ENCODE assay signal across 1 cellular context in the genomic region with DNA sequence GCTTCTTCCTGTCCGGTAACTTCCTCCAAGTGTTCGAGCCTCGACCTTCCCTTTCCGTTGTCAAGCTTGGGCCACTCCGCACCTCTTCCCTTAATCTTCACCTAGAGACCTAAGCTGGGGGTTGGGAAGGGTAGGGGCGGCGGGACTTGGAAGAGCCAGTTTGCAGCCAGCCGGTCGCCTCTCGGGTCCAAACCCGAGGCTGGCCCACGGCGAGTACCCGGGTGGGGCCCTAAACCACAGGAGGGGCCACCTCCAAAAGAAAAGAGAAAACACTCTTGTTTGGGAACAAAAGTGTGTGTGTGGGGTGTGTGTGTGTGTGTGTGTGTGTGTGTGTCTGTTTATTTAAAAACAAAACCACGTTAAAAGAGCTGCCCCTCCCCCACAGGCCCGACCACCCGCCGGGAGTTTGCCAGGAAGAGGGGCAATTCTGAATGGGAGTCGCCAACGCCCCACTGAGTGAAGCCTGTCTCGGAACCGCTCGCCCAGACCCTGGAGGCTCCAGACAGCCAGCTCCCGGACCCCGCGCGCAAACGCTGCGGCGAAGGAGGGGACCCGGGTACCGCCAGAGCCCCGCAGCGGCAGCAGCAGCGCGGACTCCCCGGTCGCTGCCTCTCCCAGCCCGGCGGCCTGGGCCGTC.
A peak's percentile ranks its signal among the peaks of the same experiment; 100 is the strongest.
TF ChIP-seq lines count a peak whose summit lies in the region.

No MANE protein-coding gene starts in this region.

TF ChIP-seq in HepG2, 621 proteins besides CTCF, POLR2A, EP300 and RAD21 (continues in another document):
- 0 out of 2 replicates have a peak, but pooled peaks have one; percentile 10 for TF ChIP-seq ZNF567 (CRISPR knock-in tag; IDR thresholded peaks at IDR 0.05; ENCODE audit: borderline replicate concordance)
- TF ChIP-seq HNF4G (IDR thresholded peaks at IDR 0.05; ENCODE audit: borderline replicate concordance, low read depth, low read length) = no peak
- TF ChIP-seq HNF4G (CRISPR knock-in tag; IDR thresholded peaks at IDR 0.05; ENCODE audit: borderline replicate concordance, low read depth) = no peak
- no peak for TF ChIP-seq ZNF562 (CRISPR knock-in tag; IDR thresholded peaks at IDR 0.05; ENCODE audit: borderline replicate concordance)
- TF ChIP-seq, protein P1, sequence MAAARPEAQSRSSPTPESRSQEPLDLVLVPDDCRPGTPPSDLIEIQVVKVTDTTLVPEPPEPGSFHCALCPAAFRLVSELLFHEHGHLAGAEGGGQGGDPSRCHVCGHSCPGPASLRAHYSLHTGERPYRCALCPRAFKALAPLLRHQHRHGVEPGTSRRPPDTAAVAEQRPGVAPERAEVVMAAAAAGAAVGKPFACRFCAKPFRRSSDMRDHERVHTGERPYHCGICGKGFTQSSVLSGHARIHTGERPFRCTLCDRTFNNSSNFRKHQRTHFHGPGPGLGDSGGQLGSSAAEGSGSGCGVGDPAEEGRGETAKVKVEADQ (CRISPR knock-in tag; IDR thresholded peaks at IDR 0.05; ENCODE audit: borderline replicate concordance) = no peak; the same call in 1 of the 2 replicates
- TF ChIP-seq MTF1 (CRISPR knock-in tag; IDR thresholded peaks at IDR 0.05) = no peak
- no peak for TF ChIP-seq SAP130 (CRISPR knock-in tag; IDR thresholded peaks at IDR 0.05; ENCODE audit: low read depth)
- peak; percentile 0; the same call in 1 of the 2 replicates for TF ChIP-seq ZNF431 (CRISPR knock-in tag; IDR thresholded peaks at IDR 0.05; ENCODE audit: borderline replicate concordance, low read depth)
- no peak for TF ChIP-seq NFKB2 (CRISPR knock-in tag; IDR thresholded peaks at IDR 0.05; ENCODE audit: borderline replicate concordance)
- no peak for TF ChIP-seq GZF1 (CRISPR knock-in tag; IDR thresholded peaks at IDR 0.05)
- TF ChIP-seq HOXA7 (CRISPR knock-in tag; IDR thresholded peaks at IDR 0.05) = no peak
- TF ChIP-seq MED8 (CRISPR knock-in tag; IDR thresholded peaks at IDR 0.05; ENCODE audit: insufficient replicate concordance) = no peak
- peak; percentile 93 for TF ChIP-seq ZNF563 (CRISPR knock-in tag; IDR thresholded peaks at IDR 0.05)
- 0 out of 2 replicates have a peak, but pooled peaks have one; percentile 19 for TF ChIP-seq ZNF44 (CRISPR knock-in tag; IDR thresholded peaks at IDR 0.05)
- no peak for TF ChIP-seq HHEX (CRISPR knock-in tag; IDR thresholded peaks at IDR 0.05)
- no peak for TF ChIP-seq EHMT2 (IDR thresholded peaks at IDR 0.05; ENCODE audit: borderline replicate concordance, low read depth, low read length)
- TF ChIP-seq HNRNPH1 (optimal IDR thresholded peaks at IDR 0.05; ENCODE audit: low read depth, low read length) = no peak
- TF ChIP-seq, protein P2, sequence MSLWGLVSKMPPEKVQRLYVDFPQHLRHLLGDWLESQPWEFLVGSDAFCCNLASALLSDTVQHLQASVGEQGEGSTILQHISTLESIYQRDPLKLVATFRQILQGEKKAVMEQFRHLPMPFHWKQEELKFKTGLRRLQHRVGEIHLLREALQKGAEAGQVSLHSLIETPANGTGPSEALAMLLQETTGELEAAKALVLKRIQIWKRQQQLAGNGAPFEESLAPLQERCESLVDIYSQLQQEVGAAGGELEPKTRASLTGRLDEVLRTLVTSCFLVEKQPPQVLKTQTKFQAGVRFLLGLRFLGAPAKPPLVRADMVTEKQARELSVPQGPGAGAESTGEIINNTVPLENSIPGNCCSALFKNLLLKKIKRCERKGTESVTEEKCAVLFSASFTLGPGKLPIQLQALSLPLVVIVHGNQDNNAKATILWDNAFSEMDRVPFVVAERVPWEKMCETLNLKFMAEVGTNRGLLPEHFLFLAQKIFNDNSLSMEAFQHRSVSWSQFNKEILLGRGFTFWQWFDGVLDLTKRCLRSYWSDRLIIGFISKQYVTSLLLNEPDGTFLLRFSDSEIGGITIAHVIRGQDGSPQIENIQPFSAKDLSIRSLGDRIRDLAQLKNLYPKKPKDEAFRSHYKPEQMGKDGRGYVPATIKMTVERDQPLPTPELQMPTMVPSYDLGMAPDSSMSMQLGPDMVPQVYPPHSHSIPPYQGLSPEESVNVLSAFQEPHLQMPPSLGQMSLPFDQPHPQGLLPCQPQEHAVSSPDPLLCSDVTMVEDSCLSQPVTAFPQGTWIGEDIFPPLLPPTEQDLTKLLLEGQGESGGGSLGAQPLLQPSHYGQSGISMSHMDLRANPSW (CRISPR knock-in tag; IDR thresholded peaks at IDR 0.05; ENCODE audit: borderline replicate concordance) = no peak
- TF ChIP-seq TAF15 (IDR thresholded peaks at IDR 0.05; ENCODE audit: low read depth, low read length, poor library complexity, severe bottlenecking) = no peak
- no peak for TF ChIP-seq CC2D1A (CRISPR knock-in tag; IDR thresholded peaks at IDR 0.05)
- TF ChIP-seq, protein P3, sequence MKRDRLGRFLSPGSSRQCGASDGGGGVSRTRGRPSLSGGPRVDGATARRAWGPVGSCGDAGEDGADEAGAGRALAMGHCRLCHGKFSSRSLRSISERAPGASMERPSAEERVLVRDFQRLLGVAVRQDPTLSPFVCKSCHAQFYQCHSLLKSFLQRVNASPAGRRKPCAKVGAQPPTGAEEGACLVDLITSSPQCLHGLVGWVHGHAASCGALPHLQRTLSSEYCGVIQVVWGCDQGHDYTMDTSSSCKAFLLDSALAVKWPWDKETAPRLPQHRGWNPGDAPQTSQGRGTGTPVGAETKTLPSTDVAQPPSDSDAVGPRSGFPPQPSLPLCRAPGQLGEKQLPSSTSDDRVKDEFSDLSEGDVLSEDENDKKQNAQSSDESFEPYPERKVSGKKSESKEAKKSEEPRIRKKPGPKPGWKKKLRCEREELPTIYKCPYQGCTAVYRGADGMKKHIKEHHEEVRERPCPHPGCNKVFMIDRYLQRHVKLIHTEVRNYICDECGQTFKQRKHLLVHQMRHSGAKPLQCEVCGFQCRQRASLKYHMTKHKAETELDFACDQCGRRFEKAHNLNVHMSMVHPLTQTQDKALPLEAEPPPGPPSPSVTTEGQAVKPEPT (CRISPR knock-in tag; IDR thresholded peaks at IDR 0.05; ENCODE audit: low read depth) = no peak
- TF ChIP-seq FOXK1 (CRISPR knock-in tag; IDR thresholded peaks at IDR 0.05; ENCODE audit: borderline replicate concordance, low read depth) = no peak
- TF ChIP-seq, protein P4, sequence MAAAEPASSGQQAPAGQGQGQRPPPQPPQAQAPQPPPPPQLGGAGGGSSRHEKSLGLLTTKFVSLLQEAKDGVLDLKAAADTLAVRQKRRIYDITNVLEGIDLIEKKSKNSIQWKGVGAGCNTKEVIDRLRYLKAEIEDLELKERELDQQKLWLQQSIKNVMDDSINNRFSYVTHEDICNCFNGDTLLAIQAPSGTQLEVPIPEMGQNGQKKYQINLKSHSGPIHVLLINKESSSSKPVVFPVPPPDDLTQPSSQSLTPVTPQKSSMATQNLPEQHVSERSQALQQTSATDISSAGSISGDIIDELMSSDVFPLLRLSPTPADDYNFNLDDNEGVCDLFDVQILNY (CRISPR knock-in tag; conservative IDR thresholded peaks at IDR 0.05) = no peak
- TF ChIP-seq, protein P5, sequence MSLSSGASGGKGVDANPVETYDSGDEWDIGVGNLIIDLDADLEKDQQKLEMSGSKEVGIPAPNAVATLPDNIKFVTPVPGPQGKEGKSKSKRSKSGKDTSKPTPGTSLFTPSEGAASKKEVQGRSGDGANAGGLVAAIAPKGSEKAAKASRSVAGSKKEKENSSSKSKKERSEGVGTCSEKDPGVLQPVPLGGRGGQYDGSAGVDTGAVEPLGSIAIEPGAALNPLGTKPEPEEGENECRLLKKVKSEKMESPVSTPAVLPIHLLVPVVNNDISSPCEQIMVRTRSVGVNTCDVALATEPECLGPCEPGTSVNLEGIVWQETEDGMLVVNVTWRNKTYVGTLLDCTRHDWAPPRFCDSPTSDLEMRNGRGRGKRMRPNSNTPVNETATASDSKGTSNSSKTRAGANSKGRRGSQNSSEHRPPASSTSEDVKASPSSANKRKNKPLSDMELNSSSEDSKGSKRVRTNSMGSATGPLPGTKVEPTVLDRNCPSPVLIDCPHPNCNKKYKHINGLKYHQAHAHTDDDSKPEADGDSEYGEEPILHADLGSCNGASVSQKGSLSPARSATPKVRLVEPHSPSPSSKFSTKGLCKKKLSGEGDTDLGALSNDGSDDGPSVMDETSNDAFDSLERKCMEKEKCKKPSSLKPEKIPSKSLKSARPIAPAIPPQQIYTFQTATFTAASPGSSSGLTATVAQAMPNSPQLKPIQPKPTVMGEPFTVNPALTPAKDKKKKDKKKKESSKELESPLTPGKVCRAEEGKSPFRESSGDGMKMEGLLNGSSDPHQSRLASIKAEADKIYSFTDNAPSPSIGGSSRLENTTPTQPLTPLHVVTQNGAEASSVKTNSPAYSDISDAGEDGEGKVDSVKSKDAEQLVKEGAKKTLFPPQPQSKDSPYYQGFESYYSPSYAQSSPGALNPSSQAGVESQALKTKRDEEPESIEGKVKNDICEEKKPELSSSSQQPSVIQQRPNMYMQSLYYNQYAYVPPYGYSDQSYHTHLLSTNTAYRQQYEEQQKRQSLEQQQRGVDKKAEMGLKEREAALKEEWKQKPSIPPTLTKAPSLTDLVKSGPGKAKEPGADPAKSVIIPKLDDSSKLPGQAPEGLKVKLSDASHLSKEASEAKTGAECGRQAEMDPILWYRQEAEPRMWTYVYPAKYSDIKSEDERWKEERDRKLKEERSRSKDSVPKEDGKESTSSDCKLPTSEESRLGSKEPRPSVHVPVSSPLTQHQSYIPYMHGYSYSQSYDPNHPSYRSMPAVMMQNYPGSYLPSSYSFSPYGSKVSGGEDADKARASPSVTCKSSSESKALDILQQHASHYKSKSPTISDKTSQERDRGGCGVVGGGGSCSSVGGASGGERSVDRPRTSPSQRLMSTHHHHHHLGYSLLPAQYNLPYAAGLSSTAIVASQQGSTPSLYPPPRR (CRISPR knock-in tag; IDR thresholded peaks at IDR 0.05; ENCODE audit: borderline replicate concordance) = peak; percentile 51
- no peak for TF ChIP-seq FOXA3 (CRISPR knock-in tag; IDR thresholded peaks at IDR 0.05)
- TF ChIP-seq, protein P6, sequence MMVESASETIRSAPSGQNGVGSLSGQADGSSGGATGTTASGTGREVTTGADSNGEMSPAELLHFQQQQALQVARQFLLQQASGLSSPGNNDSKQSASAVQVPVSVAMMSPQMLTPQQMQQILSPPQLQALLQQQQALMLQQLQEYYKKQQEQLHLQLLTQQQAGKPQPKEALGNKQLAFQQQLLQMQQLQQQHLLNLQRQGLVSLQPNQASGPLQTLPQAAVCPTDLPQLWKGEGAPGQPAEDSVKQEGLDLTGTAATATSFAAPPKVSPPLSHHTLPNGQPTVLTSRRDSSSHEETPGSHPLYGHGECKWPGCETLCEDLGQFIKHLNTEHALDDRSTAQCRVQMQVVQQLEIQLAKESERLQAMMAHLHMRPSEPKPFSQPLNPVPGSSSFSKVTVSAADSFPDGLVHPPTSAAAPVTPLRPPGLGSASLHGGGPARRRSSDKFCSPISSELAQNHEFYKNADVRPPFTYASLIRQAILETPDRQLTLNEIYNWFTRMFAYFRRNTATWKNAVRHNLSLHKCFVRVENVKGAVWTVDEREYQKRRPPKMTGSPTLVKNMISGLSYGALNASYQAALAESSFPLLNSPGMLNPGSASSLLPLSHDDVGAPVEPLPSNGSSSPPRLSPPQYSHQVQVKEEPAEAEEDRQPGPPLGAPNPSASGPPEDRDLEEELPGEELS (CRISPR knock-in tag; IDR thresholded peaks at IDR 0.05) = no peak; the same call in 1 of the 2 replicates
- TF ChIP-seq, protein P7, sequence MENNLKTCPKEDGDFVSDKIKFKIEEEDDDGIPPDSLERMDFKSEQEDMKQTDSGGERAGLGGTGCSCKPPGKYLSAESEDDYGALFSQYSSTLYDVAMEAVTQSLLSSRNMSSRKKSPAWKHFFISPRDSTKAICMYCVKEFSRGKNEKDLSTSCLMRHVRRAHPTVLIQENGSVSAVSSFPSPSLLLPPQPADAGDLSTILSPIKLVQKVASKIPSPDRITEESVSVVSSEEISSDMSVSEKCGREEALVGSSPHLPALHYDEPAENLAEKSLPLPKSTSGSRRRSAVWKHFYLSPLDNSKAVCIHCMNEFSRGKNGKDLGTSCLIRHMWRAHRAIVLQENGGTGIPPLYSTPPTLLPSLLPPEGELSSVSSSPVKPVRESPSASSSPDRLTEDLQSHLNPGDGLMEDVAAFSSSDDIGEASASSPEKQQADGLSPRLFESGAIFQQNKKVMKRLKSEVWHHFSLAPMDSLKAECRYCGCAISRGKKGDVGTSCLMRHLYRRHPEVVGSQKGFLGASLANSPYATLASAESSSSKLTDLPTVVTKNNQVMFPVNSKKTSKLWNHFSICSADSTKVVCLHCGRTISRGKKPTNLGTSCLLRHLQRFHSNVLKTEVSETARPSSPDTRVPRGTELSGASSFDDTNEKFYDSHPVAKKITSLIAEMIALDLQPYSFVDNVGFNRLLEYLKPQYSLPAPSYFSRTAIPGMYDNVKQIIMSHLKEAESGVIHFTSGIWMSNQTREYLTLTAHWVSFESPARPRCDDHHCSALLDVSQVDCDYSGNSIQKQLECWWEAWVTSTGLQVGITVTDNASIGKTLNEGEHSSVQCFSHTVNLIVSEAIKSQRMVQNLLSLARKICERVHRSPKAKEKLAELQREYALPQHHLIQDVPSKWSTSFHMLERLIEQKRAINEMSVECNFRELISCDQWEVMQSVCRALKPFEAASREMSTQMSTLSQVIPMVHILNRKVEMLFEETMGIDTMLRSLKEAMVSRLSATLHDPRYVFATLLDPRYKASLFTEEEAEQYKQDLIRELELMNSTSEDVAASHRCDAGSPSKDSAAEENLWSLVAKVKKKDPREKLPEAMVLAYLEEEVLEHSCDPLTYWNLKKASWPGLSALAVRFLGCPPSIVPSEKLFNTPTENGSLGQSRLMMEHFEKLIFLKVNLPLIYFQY (CRISPR knock-in tag; IDR thresholded peaks at IDR 0.05; ENCODE audit: borderline replicate concordance) = no peak
- TF ChIP-seq ZNF17 (CRISPR knock-in tag; IDR thresholded peaks at IDR 0.05) = no peak
- 0 out of 2 replicates have a peak, but pooled peaks have one; percentile 21 for TF ChIP-seq GLI4 (CRISPR knock-in tag; IDR thresholded peaks at IDR 0.05; ENCODE audit: borderline replicate concordance)
- no peak for TF ChIP-seq MED13 (CRISPR knock-in tag; IDR thresholded peaks at IDR 0.05)
- TF ChIP-seq, protein P8, sequence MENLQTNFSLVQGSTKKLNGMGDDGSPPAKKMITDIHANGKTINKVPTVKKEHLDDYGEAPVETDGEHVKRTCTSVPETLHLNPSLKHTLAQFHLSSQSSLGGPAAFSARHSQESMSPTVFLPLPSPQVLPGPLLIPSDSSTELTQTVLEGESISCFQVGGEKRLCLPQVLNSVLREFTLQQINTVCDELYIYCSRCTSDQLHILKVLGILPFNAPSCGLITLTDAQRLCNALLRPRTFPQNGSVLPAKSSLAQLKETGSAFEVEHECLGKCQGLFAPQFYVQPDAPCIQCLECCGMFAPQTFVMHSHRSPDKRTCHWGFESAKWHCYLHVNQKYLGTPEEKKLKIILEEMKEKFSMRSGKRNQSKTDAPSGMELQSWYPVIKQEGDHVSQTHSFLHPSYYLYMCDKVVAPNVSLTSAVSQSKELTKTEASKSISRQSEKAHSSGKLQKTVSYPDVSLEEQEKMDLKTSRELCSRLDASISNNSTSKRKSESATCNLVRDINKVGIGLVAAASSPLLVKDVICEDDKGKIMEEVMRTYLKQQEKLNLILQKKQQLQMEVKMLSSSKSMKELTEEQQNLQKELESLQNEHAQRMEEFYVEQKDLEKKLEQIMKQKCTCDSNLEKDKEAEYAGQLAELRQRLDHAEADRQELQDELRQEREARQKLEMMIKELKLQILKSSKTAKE (CRISPR knock-in tag; IDR thresholded peaks at IDR 0.05; ENCODE audit: borderline replicate concordance) = no peak
- TF ChIP-seq CHD2 (IDR thresholded peaks at IDR 0.05; ENCODE audit: low read depth, low read length) = no peak
- TF ChIP-seq, protein P9, sequence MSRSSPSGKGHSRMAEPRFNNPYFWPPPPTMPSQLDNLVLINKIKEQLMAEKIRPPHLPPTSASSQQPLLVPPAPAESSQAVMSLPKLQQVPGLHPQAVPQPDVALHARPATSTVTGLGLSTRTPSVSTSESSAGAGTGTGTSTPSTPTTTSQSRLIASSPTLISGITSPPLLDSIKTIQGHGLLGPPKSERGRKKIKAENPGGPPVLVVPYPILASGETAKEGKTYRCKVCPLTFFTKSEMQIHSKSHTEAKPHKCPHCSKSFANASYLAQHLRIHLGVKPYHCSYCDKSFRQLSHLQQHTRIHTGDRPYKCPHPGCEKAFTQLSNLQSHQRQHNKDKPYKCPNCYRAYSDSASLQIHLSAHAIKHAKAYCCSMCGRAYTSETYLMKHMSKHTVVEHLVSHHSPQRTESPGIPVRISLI (CRISPR knock-in tag; IDR thresholded peaks at IDR 0.05; ENCODE audit: borderline replicate concordance) = no peak; the same call in 1 of the 2 replicates
- TF ChIP-seq ZKSCAN8 (CRISPR knock-in tag; IDR thresholded peaks at IDR 0.05; ENCODE audit: borderline replicate concordance) = no peak
